16 cellular contexts compared by ENCODE assay signal in genomic region chr7:371119-371778, GRCh38.
DNase-seq lines count a peak whose midpoint lies in the region; ATAC-seq, FAIRE-seq and TF ChIP-seq lines count a peak whose summit lies in the region.
"Had no signal": no experiment of that assay in that cellular context is flagged by ENCODE, and none has a peak within 500 bp of the region (broad histone marks: within the 10 kb centered on the region; RNA-seq: fewer than 3 reads in every experiment).

No MANE protein-coding gene starts in this region.

- POLR2A ChIA-PET in GM12878 (lab: Charles Lee), result no interaction called here

- no peaks in the 10 kb centered on the region for H3K27me3 ChIP-seq in GM12878 (replicated peaks in 1 of 2; ENCODE audit: control insufficient read depth in 2 of 2, insufficient read depth in 2 of 2, low read length in 1 of 2)
- no peaks in the 10 kb centered on the region for H3K27me3 ChIP-seq in ovary

- no peaks in the 10 kb centered on the region for H3K79me2 ChIP-seq in GM12878 (ENCODE audit: control insufficient read depth, insufficient read depth, low read length)

- no peak overlapping the region for H3K4me3 ChIP-seq in GM12878
- H3K4me3 ChIP-seq in ovary, result no peak overlapping the region

- H3K4me1 ChIP-seq in GM12878 (ENCODE audit: control insufficient read depth, insufficient read depth, low read length) (no peaks in the 10 kb centered on the region; the same call in 1 of the 2 replicates), ovary (ENCODE audit: insufficient read depth) (no peaks in the 10 kb centered on the region)

- in situ Hi-C loops in GM12878 (cut with MboI), result no loop called here

- BruUV-seq in GM12878 (replicated peaks; lab: Mats Ljungman, UMichigan), result no TSS peak

- WGBS in GM12878 (ENCODE audit: insufficient coverage, insufficient replicate concordance, low lambda C conversion rate, missing lambda C conversion rate), result 72% methylated on average over 13 of the region's 13 CpGs
- WGBS in ovary, 3 donors, result 87 to 92% (median 92%) methylated on average over 13 of the region's 13 CpGs

- TF ChIP-seq POLR2A in GM12878 (IDR thresholded peaks at IDR 0.05; ENCODE audit: low read depth, low read length), result no peak
- TF ChIP-seq POLR2A in ovary (IDR thresholded peaks at IDR 0.05), result no peak

- intact Hi-C loops in GM12878 (cut with micrococcal nuclease; ENCODE audit: unreplicated experiment) (no loop called here), ovary (cut with DNase I) (no loop called here)

- CTCF ChIA-PET in GM12878 (lab: Yijun Ruan, JAX), result no interaction called here

- no peaks in the 10 kb centered on the region for H4K20me1 ChIP-seq in GM12878 (ENCODE audit: control insufficient read depth, insufficient read depth)

- DNase-seq in NCI-H146 (lab: John Stamatoyannopoulos, UW), result peak; percentile 28
- no peak for DNase-seq in NCI-H146 treated with DMSO at 0.1 percent for 48 hours (lab: John Stamatoyannopoulos, UW; ENCODE audit: unreplicated experiment)
- DNase-seq in HuH-7 (ENCODE audit: low spot score), result peak; percentile 99
- no peak for DNase-seq in GM12878 (ENCODE audit: low read depth, low spot score)
- peak in 3 of 5 donors; percentile 8 to 16 (median 14) for DNase-seq in ovary
- DNase-seq in foreskin melanocyte, result no peak
- DNase-seq in pons (ENCODE audit: low spot score), result no peak
- no peak for DNase-seq in NK-92 (lab: John Stamatoyannopoulos, UW; ENCODE audit: unreplicated experiment)
- DNase-seq: 8988T, activated gamma-delta T cell treated with Interleukin-2 at 50 U/mL for 16 hours, DMS79 treated with DMSO at 0.1 percent for 48 hours, NCI-H1436, PC-3 had no signal

- H3K36me3 ChIP-seq in GM12878 (ENCODE audit: control insufficient read depth in 2 of 2, insufficient read depth in 2 of 2, low read length in 1 of 2), result no peaks in the 10 kb centered on the region
- no peaks in the 10 kb centered on the region for H3K36me3 ChIP-seq in ovary
- H3K36me3 ChIP-seq: neutrophil had no signal

- no peak for TF ChIP-seq RAD21 in GM12878 (IDR thresholded peaks at IDR 0.05; ENCODE audit: insufficient read depth, low read depth, low read length)

- H2AFZ ChIP-seq in GM12878 (ENCODE audit: control insufficient read depth, low read depth, low read length), result no peak overlapping the region

- H3K4me2 ChIP-seq in GM12878 (ENCODE audit: control insufficient read depth, insufficient read depth), result no peak overlapping the region

- H3K9ac ChIP-seq in GM12878 (ENCODE audit: control insufficient read depth, insufficient read depth, low read length), result no peak overlapping the region

- H3K9me3 ChIP-seq in GM12878 (replicated peaks; ENCODE audit: control insufficient read depth, insufficient read depth, low read length) (no peaks in the 10 kb centered on the region; the same call in 2 of the 3 replicates), ovary (no peaks in the 10 kb centered on the region)
- H3K9me3 ChIP-seq: neutrophil had no signal

- RAD21 ChIA-PET in GM12878 (lab: Charles Lee; ENCODE audit: unreplicated experiment), result no interaction called here

- ATAC-seq in GM12878, result no peak
- ATAC-seq: PC-3 had no signal

- SMC1A ChIA-PET in GM12878 (lab: Charles Lee; ENCODE audit: uncharacterized antibody, unreplicated experiment), result no interaction called here

- TF ChIP-seq EP300 in GM12878 (IDR thresholded peaks at IDR 0.05; ENCODE audit: borderline replicate concordance in 1 of 2, control insufficient read depth in 1 of 2, low read depth in 2 of 2, low read length in 2 of 2) (no peak), ovary (IDR thresholded peaks at IDR 0.05) (no peak)

- TF ChIP-seq CTCF in GM12878 (IDR thresholded peaks at IDR 0.05 in 2 of 3, conservative IDR thresholded peaks at IDR 0.05 in 1 of 3; ENCODE audit: control insufficient read depth in 2 of 3, extremely low read depth in 1 of 3, insufficient read depth in 1 of 3, low read depth in 3 of 3, low read length in 3 of 3) (no peak), ovary (IDR thresholded peaks at IDR 0.05) (no peak)

- H3K27ac ChIP-seq in GM12878 (ENCODE audit: control insufficient read depth, insufficient read depth) (no peak overlapping the region), ovary (no peak overlapping the region)
- H3K27ac ChIP-seq: neutrophil, VCaP had no signal

- no peak for FAIRE-seq in GM12878 (lab: Jason Lieb, UNC)
- FAIRE-seq: frontal cortex had no signal

TF ChIP-seq in GM12878, 131 proteins besides CTCF, POLR2A, EP300 and RAD21:
- TF ChIP-seq DPF2 (IDR thresholded peaks at IDR 0.05) (0 out of 2 replicates have a peak, but pooled peaks have one; percentile 22), NR2F1 (conservative IDR thresholded peaks at IDR 0.05) (0 out of 2 replicates have a peak, but pooled peaks have one; percentile 21), HDAC2 (IDR thresholded peaks at IDR 0.05) (no peak), PKNOX1 (IDR thresholded peaks at IDR 0.05) (no peak), HCFC1 (IDR thresholded peaks at IDR 0.05; ENCODE audit: low read length) (no peak)
- TF ChIP-seq, protein P1, sequence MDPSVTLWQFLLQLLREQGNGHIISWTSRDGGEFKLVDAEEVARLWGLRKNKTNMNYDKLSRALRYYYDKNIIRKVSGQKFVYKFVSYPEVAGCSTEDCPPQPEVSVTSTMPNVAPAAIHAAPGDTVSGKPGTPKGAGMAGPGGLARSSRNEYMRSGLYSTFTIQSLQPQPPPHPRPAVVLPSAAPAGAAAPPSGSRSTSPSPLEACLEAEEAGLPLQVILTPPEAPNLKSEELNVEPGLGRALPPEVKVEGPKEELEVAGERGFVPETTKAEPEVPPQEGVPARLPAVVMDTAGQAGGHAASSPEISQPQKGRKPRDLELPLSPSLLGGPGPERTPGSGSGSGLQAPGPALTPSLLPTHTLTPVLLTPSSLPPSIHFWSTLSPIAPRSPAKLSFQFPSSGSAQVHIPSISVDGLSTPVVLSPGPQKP (IDR thresholded peaks at IDR 0.05; ENCODE audit: low read depth, low read length), result no peak

Comparison
In these comparisons a context has a peak if more than half of its experiments do, and no peak if none do; other contexts are left out.
1. DNase-seq: peak in NCI-H146 (single experiment), HuH-7 (single experiment) and ovary (3 of 5); none in NCI-H146 treated with DMSO at 0.1 percent for 48 hours (single experiment), GM12878 (single experiment), foreskin melanocyte (single experiment), pons (single experiment) and NK-92 (single experiment).